In genomic region chr4:48985602-48985975, GRCh38 we compare ENCODE assay signal across 22 cellular contexts. TPM values are rescaled to one million over a fixed set of nuclear protein-coding genes. Genes with fewer than 3 reads are reported as not detected.
DNase-seq lines count a peak whose midpoint lies in the region; ATAC-seq, FAIRE-seq and TF ChIP-seq lines count a peak whose summit lies in the region.
"Had no signal": no experiment of that assay in that cellular context is flagged by ENCODE, and none has a peak within 500 bp of the region (broad histone marks: within the 10 kb centered on the region; RNA-seq: fewer than 3 reads in every experiment).

No MANE protein-coding gene starts in this region.

- peaks cover 8% of the 10 kb centered on the region; the same call in 1 of the 2 replicates for H3K27me3 ChIP-seq in H9 (ENCODE audit: insufficient read depth, low read length)
- H3K27me3 ChIP-seq in astrocyte (ENCODE audit: insufficient read depth, low read length), result peaks cover 21% of the 10 kb centered on the region
- peaks cover 16% of the 10 kb centered on the region for H3K27me3 ChIP-seq in iPS DF 6.9 (ENCODE audit: control insufficient read depth, insufficient read depth, low read length)
- peaks cover 0 to 56% (median 31%) of the 10 kb centered on the region in 3 experiments for H3K27me3 ChIP-seq in neuronal stem cell (ENCODE audit: control insufficient read depth in 3 of 3, insufficient read depth in 3 of 3, low read depth in 1 of 3, low read length in 3 of 3)

- H3K36me3 Mint-ChIP-seq in H9 (ENCODE audit: insufficient read depth in 1 of 3, low read depth in 3 of 3), result no peaks in the 10 kb centered on the region; a peak in 1 of 7 replicates
- peaks cover 2% of the 10 kb centered on the region for H3K36me3 Mint-ChIP-seq in astrocyte (ENCODE audit: low read depth, unreplicated experiment)
- peaks cover 0 to 2% of the 10 kb centered on the region in 2 donors for H3K36me3 Mint-ChIP-seq in activated T-cell treated with anti-CD3 and anti-CD28 coated beads, Interleukin-2, amount 50 U/mL, for 72 hours (ENCODE audit: insufficient read depth in 2 of 2)
- H3K36me3 Mint-ChIP-seq: mesothelial cell of epicardium had no signal

- POLR2A ChIA-PET in GM10248 (lab: Yijun Ruan, JAX), result no interaction called here

- ATAC-seq in GM21723 (IDR thresholded peaks at IDR 0.05; ENCODE audit: unreplicated experiment), result no peak
- ATAC-seq in activated T-cell treated with anti-CD3 and anti-CD28 coated beads, Interleukin-2, amount 50 U/mL, for 72 hours (replicated peaks in 1 of 2), result no peak
- ATAC-seq: gastroesophageal sphincter, T-helper 17 cell had no signal

- no CpG with 5 or more reads among the region's 18 CpGs for WGBS in H9 (ENCODE audit: extremely low coverage, insufficient read length, low lambda C conversion rate)
- WGBS in iPS DF 6.9 (ENCODE audit: insufficient coverage, insufficient read length), result no CpG with 5 or more reads among the region's 18 CpGs
- WGBS in neuronal stem cell (ENCODE audit: extremely low coverage in 2 of 2, insufficient read length in 2 of 2, insufficient replicate concordance in 1 of 2), 2 donors, result no CpG with 5 or more reads among the region's 18 CpGs

- no peaks in the 10 kb centered on the region for H3K36me3 ChIP-seq in astrocyte (ENCODE audit: insufficient read depth, low read length)
- H3K36me3 ChIP-seq in iPS DF 6.9 (ENCODE audit: control insufficient read depth, insufficient read depth, low read length), result no peaks in the 10 kb centered on the region
- H3K36me3 ChIP-seq in neuronal stem cell (replicated peaks in 1 of 2; ENCODE audit: control insufficient read depth in 2 of 2, insufficient read depth in 2 of 2, low read length in 2 of 2), result no peaks in the 10 kb centered on the region
- H3K36me3 ChIP-seq: gastroesophageal sphincter, sigmoid colon had no signal

- H4K91ac ChIP-seq in H9 (ENCODE audit: insufficient read length, low read depth, low read length) (no peak overlapping the region), neuronal stem cell (ENCODE audit: low read depth, low read length, poor library complexity) (no peak overlapping the region)

- H2BK15ac ChIP-seq in H9 (ENCODE audit: low read depth, low read length) (no peak overlapping the region), neuronal stem cell (ENCODE audit: low read length) (no peak overlapping the region)

- CTCF ChIA-PET in GM10248 (lab: Yijun Ruan, JAX), result no interaction called here

- no peak overlapping the region for H2BK20ac ChIP-seq in H9 (ENCODE audit: low read depth, low read length, poor library complexity, severe bottlenecking)

- H3K27ac Mint-ChIP-seq in H9 (no peak overlapping the region), astrocyte (ENCODE audit: unreplicated experiment) (no peak overlapping the region)
- no peak overlapping the region for H3K27ac Mint-ChIP-seq in activated T-cell treated with anti-CD3 and anti-CD28 coated beads, Interleukin-2, amount 50 U/mL, for 72 hours
- H3K27ac Mint-ChIP-seq: activated T-helper 2 cell treated with anti-CD3 and anti-CD28 coated beads, Interferon-gamma antibody, Interleukin-2, Interleukin-4, amounts not matched to agents 10 μg/mL and 5 μg/mL and 100 μg/mL, durations not matched to agents 14 hours and 24 hours and 36 hours; mesothelial cell of epicardium; T-helper 17 cell had no signal

- H3K79me2 ChIP-seq in H9 (ENCODE audit: insufficient read depth, low read length) (no peaks in the 10 kb centered on the region), astrocyte (ENCODE audit: insufficient read depth, low read length) (no peaks in the 10 kb centered on the region)

- H3K4me3 ChIP-seq in astrocyte (ENCODE audit: insufficient read depth, low read depth, low read length) (no peak overlapping the region), iPS DF 6.9 (ENCODE audit: low read length) (peak overlapping the region; percentile 35; the same call in 1 of the 2 replicates), neuronal stem cell (ENCODE audit: low read length in 2 of 2) (peak overlapping the region in 1 of 2 donors; percentile 74)

- H2AK5ac ChIP-seq in H9 (ENCODE audit: insufficient read length, low read length) (no peak overlapping the region), neuronal stem cell (ENCODE audit: low read depth, low read length) (no peak overlapping the region)

- no peak overlapping the region for H3K56ac ChIP-seq in H9 (ENCODE audit: insufficient read length, low read depth, low read length)

- no peaks in the 10 kb centered on the region for H4K20me1 ChIP-seq in H9 (ENCODE audit: control insufficient read depth, insufficient read depth, insufficient read length)
- H4K20me1 ChIP-seq in astrocyte (ENCODE audit: insufficient read depth, low read length), result no peaks in the 10 kb centered on the region

- H3K4me1 ChIP-seq in H9 (ENCODE audit: insufficient read depth, low read length), result no peaks in the 10 kb centered on the region
- H3K4me1 ChIP-seq in astrocyte (ENCODE audit: insufficient read depth, low read length), result no peaks in the 10 kb centered on the region
- no peaks in the 10 kb centered on the region for H3K4me1 ChIP-seq in iPS DF 6.9 (ENCODE audit: control insufficient read depth, insufficient read depth, low read length)
- H3K4me1 ChIP-seq in neuronal stem cell (ENCODE audit: control insufficient read depth in 2 of 2, insufficient read depth in 1 of 2, low read depth in 1 of 2, low read length in 2 of 2), result peaks cover 0 to 3% of the 10 kb centered on the region in 2 donors

- H3K23ac ChIP-seq in H9 (ENCODE audit: insufficient read length, low read depth, low read length) (no peak overlapping the region), neuronal stem cell (ENCODE audit: low read depth, low read length, poor library complexity) (peak overlapping the region; percentile 51)

- H2AFZ ChIP-seq in H9 (ENCODE audit: low read length) (no peak overlapping the region), astrocyte (ENCODE audit: low read depth, low read length) (no peak overlapping the region), neuronal stem cell (ENCODE audit: low read length) (peak overlapping the region; percentile 74)

- H3K14ac ChIP-seq in H9 (ENCODE audit: insufficient read depth, low read length), result no peak overlapping the region; the same call in 1 of the 2 replicates
- peak overlapping the region; percentile 47 for H3K14ac ChIP-seq in neuronal stem cell (ENCODE audit: low read length)

- peaks cover 59% of the 10 kb centered on the region for H3K27me3 Mint-ChIP-seq in H9 (ENCODE audit: low read depth)
- peaks cover 64% of the 10 kb centered on the region for H3K27me3 Mint-ChIP-seq in astrocyte (ENCODE audit: low read depth, unreplicated experiment)
- H3K27me3 Mint-ChIP-seq in activated T-cell treated with anti-CD3 and anti-CD28 coated beads, Interleukin-2, amount 50 U/mL, for 72 hours (ENCODE audit: low read depth), result peaks cover 69% of the 10 kb centered on the region

- H3K4me1 Mint-ChIP-seq in H9 (no peaks in the 10 kb centered on the region), astrocyte (ENCODE audit: low read depth, unreplicated experiment) (no peaks in the 10 kb centered on the region)
- no peaks in the 10 kb centered on the region for H3K4me1 Mint-ChIP-seq in activated T-cell treated with anti-CD3 and anti-CD28 coated beads, Interleukin-2, amount 50 U/mL, for 72 hours (ENCODE audit: low read depth)
- H3K4me1 Mint-ChIP-seq: mesothelial cell of epicardium, T-helper 17 cell had no signal

- H2BK120ac ChIP-seq in H9 (ENCODE audit: low read depth, low read length, poor library complexity, severe bottlenecking), result no peak overlapping the region
- no peak overlapping the region for H2BK120ac ChIP-seq in neuronal stem cell (ENCODE audit: low read depth, low read length)

- H3K23me2 ChIP-seq in H9 (ENCODE audit: insufficient read length, low read depth, low read length, poor library complexity, severe bottlenecking), result peaks cover 6% of the 10 kb centered on the region

- no peak overlapping the region for H3T11ph ChIP-seq in H9 (ENCODE audit: low read length)

- H3K9ac ChIP-seq in H9 (ENCODE audit: extremely low read depth, insufficient read length, low read length) (no peak overlapping the region), astrocyte (ENCODE audit: low read length) (no peak overlapping the region), neuronal stem cell (ENCODE audit: low read depth, low read length, poor library complexity) (peak overlapping the region; percentile 78)

- H3K79me1 ChIP-seq in H9 (ENCODE audit: insufficient read depth, low read depth, low read length, poor library complexity, severe bottlenecking) (no peaks in the 10 kb centered on the region), neuronal stem cell (ENCODE audit: low read depth, low read length) (no peaks in the 10 kb centered on the region)

- H2BK5ac ChIP-seq in H9 (ENCODE audit: insufficient read length, low read length) (no peak overlapping the region), neuronal stem cell (ENCODE audit: low read length) (no peak overlapping the region)

- H3K4me2 ChIP-seq in H9 (ENCODE audit: insufficient read depth, insufficient read length, low read length) (peak overlapping the region; percentile 32), astrocyte (ENCODE audit: low read length) (peak overlapping the region; percentile 59), neuronal stem cell (ENCODE audit: insufficient read depth, low read length, poor library complexity, severe bottlenecking) (peak overlapping the region; percentile 89)

- no peak for FAIRE-seq in astrocyte (lab: Jason Lieb, UNC)
- FAIRE-seq: endometrium had no signal

- H2BK12ac ChIP-seq in H9 (ENCODE audit: insufficient read length, low read depth, low read length), result no peak overlapping the region
- no peak overlapping the region for H2BK12ac ChIP-seq in neuronal stem cell (ENCODE audit: low read length)

- H3K9me3 ChIP-seq in H9 (ENCODE audit: control insufficient read depth, low read depth, low read length) (peaks cover 8% of the 10 kb centered on the region), astrocyte (ENCODE audit: insufficient read depth, low read depth, low read length) (peaks cover 3% of the 10 kb centered on the region), iPS DF 6.9 (ENCODE audit: control insufficient read depth, insufficient read depth, low read length) (no peaks in the 10 kb centered on the region), neuronal stem cell (replicated peaks in 1 of 2; ENCODE audit: control insufficient read depth in 2 of 2, insufficient read depth in 1 of 2, low read depth in 1 of 2, low read length in 2 of 2) (no peaks in the 10 kb centered on the region)
- H3K9me3 ChIP-seq: sigmoid colon had no signal

- TF ChIP-seq CTCF in H9 (conservative IDR thresholded peaks at IDR 0.05) (no peak), astrocyte (IDR thresholded peaks at IDR 0.05; ENCODE audit: insufficient read depth, low read depth, low read length) (no peak), GM10248 (IDR thresholded peaks at IDR 0.05; ENCODE audit: control extremely low read depth, extremely low read depth, low read depth, missing control alignments) (no peak)

- H3K27ac ChIP-seq in H9 (ENCODE audit: insufficient read length, low read depth, low read length), result no peak overlapping the region
- H3K27ac ChIP-seq in astrocyte (ENCODE audit: low read depth, low read length), result no peak overlapping the region
- H3K27ac ChIP-seq in iPS DF 6.9 (ENCODE audit: low read length), result no peak overlapping the region
- H3K27ac ChIP-seq in neuronal stem cell (replicated peaks; ENCODE audit: low read length), result no peak overlapping the region
- H3K27ac ChIP-seq: gastroesophageal sphincter, sigmoid colon had no signal

- no peak for DNase-seq in H9
- DNase-seq in astrocyte (ENCODE audit: low read depth), result no peak
- no peak for DNase-seq in iPS DF 6.9 (ENCODE audit: low read depth, low spot score)
- DNase-seq in neuronal stem cell (ENCODE audit: low spot score), result no peak
- DNase-seq in HPDE6-E6E7 (ENCODE audit: extremely low spot score), result no peak
- DNase-seq in GM10248 (ENCODE audit: extremely low spot score), result no peak
- DNase-seq in activated T-cell treated with anti-CD3 and anti-CD28 coated beads, Interleukin-2, amount 50 U/mL, for 72 hours, result no peak
- DNase-seq: cerebellar nuclear complex; COR-L47; EL; NCI-H2029; occipital lobe; SIG-M5; sigmoid colon; stimulated activated CD4-positive, alpha-beta T cell treated with anti-CD3 and anti-CD28 coated beads, Interleukin-1b, Interleukin-23, amount 100 ng/mL, for 48 hours; T-helper 17 cell had no signal

- H3K18ac ChIP-seq in H9 (ENCODE audit: insufficient read length, low read depth, low read length), result no peak overlapping the region
- peak overlapping the region; percentile 89 for H3K18ac ChIP-seq in neuronal stem cell (ENCODE audit: low read length)

- H3K4ac ChIP-seq in H9 (ENCODE audit: low read depth, low read length) (no peak overlapping the region), neuronal stem cell (ENCODE audit: low read length) (no peak overlapping the region)

- H4K5ac ChIP-seq in H9 (ENCODE audit: insufficient read length, low read depth, low read length), result no peak overlapping the region

- H4K8ac ChIP-seq in H9 (replicated peaks; ENCODE audit: insufficient read length, low read depth, low read length) (no peak overlapping the region), neuronal stem cell (ENCODE audit: low read depth, low read length) (no peak overlapping the region)

- H3K9me3 Mint-ChIP-seq in H9 (peaks cover 32 to 34% of the 10 kb centered on the region in 2 experiments), astrocyte (ENCODE audit: unreplicated experiment) (no peaks in the 10 kb centered on the region)
- peaks cover 0 to 2% of the 10 kb centered on the region in 2 donors for H3K9me3 Mint-ChIP-seq in activated T-cell treated with anti-CD3 and anti-CD28 coated beads, Interleukin-2, amount 50 U/mL, for 72 hours
- H3K9me3 Mint-ChIP-seq: activated T-helper 2 cell treated with anti-CD3 and anti-CD28 coated beads, Interferon-gamma antibody, Interleukin-2, Interleukin-4, amounts not matched to agents 10 μg/mL and 5 μg/mL and 100 μg/mL, durations not matched to agents 14 hours and 24 hours and 36 hours had no signal

- H3K4me3 Mint-ChIP-seq in H9 (peak overlapping the region; percentile 49 to 71), astrocyte (ENCODE audit: unreplicated experiment) (no peak overlapping the region)
- peak overlapping the region in 1 of 2 donors; percentile 15 for H3K4me3 Mint-ChIP-seq in activated T-cell treated with anti-CD3 and anti-CD28 coated beads, Interleukin-2, amount 50 U/mL, for 72 hours
- H3K4me3 Mint-ChIP-seq: mesothelial cell of epicardium, T-helper 17 cell had no signal

RNA-seq across cellular contexts. Expression of gene CWH43, which starts 0.5 kb away (rescaled TPM):
- total RNA-seq in H9 (2021), result not detected in 2 replicates
- not detected in 2 replicates for total RNA-seq in astrocyte
- not detected for polyA plus RNA-seq in neuronal stem cell (2013, experiment 1 of 2)
- not detected for polyA plus RNA-seq in neuronal stem cell (2013, experiment 2 of 2)
- not detected for total RNA-seq in activated T-cell treated with anti-CD3 and anti-CD28 coated beads, Interleukin-2, amount 50 U/mL, for 72 hours
- total RNA-seq: activated T-helper 2 cell treated with anti-CD3 and anti-CD28 coated beads, Interferon-gamma antibody, Interleukin-2, Interleukin-4, amounts not matched to agents 10 μg/mL and 5 μg/mL and 100 μg/mL, durations not matched to agents 14 hours and 24 hours and 36 hours; mesothelial cell of epicardium; NCI-H460; occipital lobe; sigmoid colon; T-helper 17 cell had no signal

Comparison
In these comparisons a context has a peak if more than half of its experiments do, and no peak if none do; other contexts are left out.
1. H3K4me2 ChIP-seq: peak in every context shown above with its lines; median percentile 89 in neuronal stem cell; 59 in astrocyte; 32 in H9.